21 cellular contexts compared by ENCODE assay signal in genomic region chr2:27907547-27907946, GRCh38. TPM values are rescaled to one million over a fixed set of nuclear protein-coding genes. Genes with fewer than 3 reads are reported as not detected.
DNase-seq lines count a peak whose midpoint lies in the region; ATAC-seq and TF ChIP-seq lines count a peak whose summit lies in the region.
"Had no signal": no experiment of that assay in that cellular context is flagged by ENCODE, and none has a peak within 500 bp of the region (broad histone marks: within the 10 kb centered on the region; RNA-seq: fewer than 3 reads in every experiment).

No MANE protein-coding gene starts in this region.

- peak overlapping the region; percentile 7 for H3K27ac Mint-ChIP-seq in activated T-cell treated with anti-CD3 and anti-CD28 coated beads, Interleukin-2, amount 50 U/mL, for 24 hours
- no peak overlapping the region for H3K27ac Mint-ChIP-seq in stimulated activated naive B cell treated with anti-CD40 and anti-IgM and Interleukin-4, amounts not matched to agents 10 μg/mL and 1 μg/mL and 100 μg/mL, for 72 hours
- H3K27ac Mint-ChIP-seq: CD4-positive, alpha-beta T cell had no signal

- H3K4me1 ChIP-seq in Karpas-422 (ENCODE audit: low read length) (peaks cover 14% of the 10 kb centered on the region), adrenal gland (replicated peaks in 1 of 2) (peaks cover 47 to 96% of the 10 kb centered on the region in 2 donors), suprapubic skin (peaks cover 3% of the 10 kb centered on the region)

- H2AFZ ChIP-seq in Karpas-422 (ENCODE audit: low read length): no peak overlapping the region

- no peak overlapping the region for H3K4me3 Mint-ChIP-seq in activated T-cell treated with anti-CD3 and anti-CD28 coated beads, Interleukin-2, amount 50 U/mL, for 24 hours
- no peak overlapping the region for H3K4me3 Mint-ChIP-seq in stimulated activated naive B cell treated with anti-CD40 and anti-IgM and Interleukin-4, amounts not matched to agents 10 μg/mL and 1 μg/mL and 100 μg/mL, for 72 hours
- H3K4me3 Mint-ChIP-seq: CD4-positive, alpha-beta T cell had no signal

- H3K4me1 Mint-ChIP-seq in activated T-cell treated with anti-CD3 and anti-CD28 coated beads, Interleukin-2, amount 50 U/mL, for 24 hours (ENCODE audit: low read depth): peaks cover 66% of the 10 kb centered on the region
- H3K4me1 Mint-ChIP-seq in stimulated activated naive B cell treated with anti-CD40 and anti-IgM and Interleukin-4, amounts not matched to agents 10 μg/mL and 1 μg/mL and 100 μg/mL, for 72 hours: peaks cover 22 to 53% of the 10 kb centered on the region in 2 donors

- H3K4me3 ChIP-seq in Karpas-422 (ENCODE audit: low read length): no peak overlapping the region
- no peak overlapping the region for H3K4me3 ChIP-seq in adrenal gland
- no peak overlapping the region for H3K4me3 ChIP-seq in suprapubic skin

- peak; percentile 49 to 60 for ATAC-seq in stimulated activated naive B cell treated with anti-CD40 and anti-IgM and Interleukin-4, amounts not matched to agents 10 μg/mL and 1 μg/mL and 100 μg/mL, for 72 hours (replicated peaks)
- ATAC-seq: HCT116, Right ventricle myocardium inferior had no signal

- H3K9me3 Mint-ChIP-seq in activated T-cell treated with anti-CD3 and anti-CD28 coated beads, Interleukin-2, amount 50 U/mL, for 24 hours: peaks cover 7% of the 10 kb centered on the region
- peaks cover 0 to 2% of the 10 kb centered on the region in 2 donors for H3K9me3 Mint-ChIP-seq in stimulated activated naive B cell treated with anti-CD40 and anti-IgM and Interleukin-4, amounts not matched to agents 10 μg/mL and 1 μg/mL and 100 μg/mL, for 72 hours
- H3K9me3 Mint-ChIP-seq: CD4-positive, alpha-beta T cell had no signal

- H3K27ac ChIP-seq in Karpas-422 (ENCODE audit: low read length) (no peak overlapping the region), adrenal gland (peak overlapping the region in 4 of 5 donors; percentile 32 to 61 (median 55)), suprapubic skin (no peak overlapping the region)
- H3K27ac ChIP-seq: HL-60 had no signal

- no peaks in the 10 kb centered on the region for H3K27me3 Mint-ChIP-seq in activated T-cell treated with anti-CD3 and anti-CD28 coated beads, Interleukin-2, amount 50 U/mL, for 24 hours
- H3K27me3 Mint-ChIP-seq in stimulated activated naive B cell treated with anti-CD40 and anti-IgM and Interleukin-4, amounts not matched to agents 10 μg/mL and 1 μg/mL and 100 μg/mL, for 72 hours: no peaks in the 10 kb centered on the region
- H3K27me3 Mint-ChIP-seq: CD4-positive, alpha-beta T cell had no signal

- 30 to 41% (median 32%) methylated on average over 3 of the region's 3 CpGs for WGBS in adrenal gland, 4 donors
- 62% methylated on average over 3 of the region's 3 CpGs for WGBS in suprapubic skin

- H3K36me3 ChIP-seq in Karpas-422 (ENCODE audit: insufficient read depth, low read length): no peaks in the 10 kb centered on the region
- H3K36me3 ChIP-seq in adrenal gland (replicated peaks in 1 of 2): no peaks in the 10 kb centered on the region
- H3K36me3 ChIP-seq in suprapubic skin: no peaks in the 10 kb centered on the region

- no peaks in the 10 kb centered on the region for H3K9me2 ChIP-seq in Karpas-422 (replicated peaks; ENCODE audit: insufficient read depth, low read length)

- DNase-seq in activated T-cell treated with anti-CD3 and anti-CD28 coated beads, Interleukin-2, amount 50 U/mL, for 24 hours: no peak
- DNase-seq in activated T-cell treated with anti-CD3 and anti-CD28 coated beads, Interleukin-2, amount 50 U/mL, for 1 hour: no peak
- DNase-seq in Karpas-422 (peak; percentile 36), adrenal gland (no peak), iPS-NIHi7 (ENCODE audit: extremely low spot score) (no peak), hepatic stellate cell (ENCODE audit: low spot score) (no peak), suprapubic skin (ENCODE audit: low spot score in 2 of 2) (no peak)
- DNase-seq in stimulated activated naive B cell treated with anti-CD40 and anti-IgM and Interleukin-4, amounts not matched to agents 10 μg/mL and 1 μg/mL and 100 μg/mL, for 72 hours: no peak
- DNase-seq: ACHN; Calu3; CD4-positive, alpha-beta T cell; DND-41; KBM-7; NCI-H1105 treated with DMSO at 0.1 percent for 48 hours; NCI-H187; NCI-H2171; NCI-H446 treated with DMSO at 0.1 percent for 48 hours; NCI-H748 treated with DMSO at 0.1 percent for 48 hours had no signal

- H3K9ac ChIP-seq in Karpas-422 (ENCODE audit: low read length): no peak overlapping the region

- TF ChIP-seq CTCF in adrenal gland (IDR thresholded peaks at IDR 0.05): no peak
- no peak for TF ChIP-seq CTCF in suprapubic skin (IDR thresholded peaks at IDR 0.05)

- H3K27me3 ChIP-seq in Karpas-422 (ENCODE audit: low read length) (no peaks in the 10 kb centered on the region), adrenal gland (no peaks in the 10 kb centered on the region), suprapubic skin (no peaks in the 10 kb centered on the region)

- TF ChIP-seq POLR2A in adrenal gland (IDR thresholded peaks at IDR 0.05): no peak
- TF ChIP-seq POLR2A in suprapubic skin (IDR thresholded peaks at IDR 0.05): no peak

- no peak overlapping the region for H3K4me2 ChIP-seq in Karpas-422 (ENCODE audit: low read depth, low read length, poor library complexity, severe bottlenecking)

- no peaks in the 10 kb centered on the region for H3K79me2 ChIP-seq in Karpas-422 (ENCODE audit: low read length)

- no peak for TF ChIP-seq EP300 in suprapubic skin (IDR thresholded peaks at IDR 0.05)

- no peaks in the 10 kb centered on the region for H3K9me3 ChIP-seq in Karpas-422 (ENCODE audit: low read length)
- no peaks in the 10 kb centered on the region for H3K9me3 ChIP-seq in adrenal gland (replicated peaks in 1 of 3)
- no peaks in the 10 kb centered on the region for H3K9me3 ChIP-seq in suprapubic skin

- peaks cover 68% of the 10 kb centered on the region for H3K36me3 Mint-ChIP-seq in activated T-cell treated with anti-CD3 and anti-CD28 coated beads, Interleukin-2, amount 50 U/mL, for 24 hours (ENCODE audit: low read depth)
- H3K36me3 Mint-ChIP-seq in stimulated activated naive B cell treated with anti-CD40 and anti-IgM and Interleukin-4, amounts not matched to agents 10 μg/mL and 1 μg/mL and 100 μg/mL, for 72 hours: peaks cover 43 to 61% of the 10 kb centered on the region in 2 donors

- intact Hi-C loops in adrenal gland (cut with DNase I): no loop called here

- H4K20me1 ChIP-seq in Karpas-422 (ENCODE audit: insufficient read depth, low read depth, low read length): peaks cover 15% of the 10 kb centered on the region

RNA-seq across cellular contexts. Expression of gene BABAM2, which starts 17.0 kb away (rescaled TPM):
- total RNA-seq in Karpas-422 (2014; rRNA removed; shearing (Covaris generic); ENCODE audit: low replicate concordance): 32.9 and 40.8 TPM in 2 replicates
- total RNA-seq in adrenal gland: 100 to 1,000 TPM; 284 to 925 (median 405) TPM
- polyA plus RNA-seq in adrenal gland: 100 to 1,000 TPM; 150 to 323 (median 279) TPM
- 10 to 100 TPM; 23.7 to 41.1 (median 27.9) TPM for total RNA-seq in suprapubic skin

RNA-seq across cellular contexts. Expression of gene RBKS, which starts 17.4 kb away (rescaled TPM):
- total RNA-seq in Karpas-422 (2014; rRNA removed; shearing (Covaris generic); ENCODE audit: low replicate concordance): 0.90 and 1.6 TPM in 2 replicates
- total RNA-seq in adrenal gland (10 to 100 TPM; 11.1 to 54.4 (median 30.1) TPM), suprapubic skin (1 to 10 TPM; 1.0 to 2.2 (median 1.5) TPM)
- 10 to 100 TPM; 14.6 to 20.3 (median 19.1) TPM for polyA plus RNA-seq in adrenal gland

Comparison
In these comparisons a context has a peak if more than half of its experiments do, and no peak if none do; other contexts are left out.
1. H3K27ac ChIP-seq: peak in adrenal gland (4 of 5); none in Karpas-422 (single experiment) and suprapubic skin (single experiment).